Comparison of ENCODE assay signal across 1 cellular context in genomic region chr20:63706852-63707557, GRCh38.
TF ChIP-seq lines count a peak whose summit lies in the region.

No MANE protein-coding gene starts in this region.

TF ChIP-seq in K562, 482 proteins besides CTCF, POLR2A, EP300 and RAD21 (continues in another document):
- TF ChIP-seq TSHZ1 (CRISPR knock-in tag; IDR thresholded peaks at IDR 0.05) (no peak), HNRNPL (IDR thresholded peaks at IDR 0.05; ENCODE audit: low read depth, low read length) (no peak), TEAD1 (CRISPR knock-in tag; IDR thresholded peaks at IDR 0.05) (no peak; a peak in 1 of 4 replicates), ARID2 (IDR thresholded peaks at IDR 0.05) (peak; percentile 26; the same call in 1 of the 2 replicates), ZNF79 (CRISPR knock-in tag; IDR thresholded peaks at IDR 0.05; ENCODE audit: low read depth) (no peak), TFAM (CRISPR knock-in tag; conservative IDR thresholded peaks at IDR 0.05) (no peak), ZNF224 (CRISPR knock-in tag; IDR thresholded peaks at IDR 0.05) (no peak), SMARCE1 (IDR thresholded peaks at IDR 0.05) (no peak), SMARCB1 (IDR thresholded peaks at IDR 0.05; ENCODE audit: insufficient read length, low read depth) (no peak), NKRF (IDR thresholded peaks at IDR 0.05; ENCODE audit: borderline replicate concordance) (0 out of 2 replicates have a peak, but pooled peaks have one; percentile 49), L3MBTL2 (IDR thresholded peaks at IDR 0.05) (no peak), SMARCA4 (IDR thresholded peaks at IDR 0.05) (no peak), COPS2 (conservative IDR thresholded peaks at IDR 0.05) (no peak), STAT6 (CRISPR knock-in tag; IDR thresholded peaks at IDR 0.05) (no peak), ZNF561 (CRISPR knock-in tag; conservative IDR thresholded peaks at IDR 0.05) (no peak), KLF1 (tag; IDR thresholded peaks at IDR 0.05) (peak; percentile 63; the same call in 1 of the 2 replicates), FOXA1 (IDR thresholded peaks at IDR 0.05; ENCODE audit: borderline replicate concordance) (no peak), ZNF668 (CRISPR knock-in tag; IDR thresholded peaks at IDR 0.05) (no peak), ZNF507 (tag; conservative IDR thresholded peaks at IDR 0.05) (no peak), ZNF699 (CRISPR knock-in tag; IDR thresholded peaks at IDR 0.05; ENCODE audit: insufficient replicate concordance) (no peak), SMC3 (conservative IDR thresholded peaks at IDR 0.05; ENCODE audit: insufficient read depth, low read depth, low read length) (peak; percentile 71), NFE2 (IDR thresholded peaks at IDR 0.05; ENCODE audit: low read depth) (no peak), TEAD4 (IDR thresholded peaks at IDR 0.05; ENCODE audit: low read length) (no peak), TEAD4 (CRISPR knock-in tag; IDR thresholded peaks at IDR 0.05; ENCODE audit: borderline replicate concordance) (no peak), ZBTB12 (CRISPR knock-in tag; IDR thresholded peaks at IDR 0.05) (no peak), ZNF316 (IDR thresholded peaks at IDR 0.05) (no peak), ZNF280A (IDR thresholded peaks at IDR 0.05; ENCODE audit: low read depth, partially characterized antibody) (no peak), ZNF586 (CRISPR knock-in tag; conservative IDR thresholded peaks at IDR 0.05) (no peak), TEAD2 (tag; IDR thresholded peaks at IDR 0.05) (no peak), ZNF263 (CRISPR knock-in tag; IDR thresholded peaks at IDR 0.05; ENCODE audit: borderline replicate concordance) (peak; percentile 66; the same call in 1 of the 2 replicates), ZNF511 (CRISPR knock-in tag; IDR thresholded peaks at IDR 0.05) (no peak; the same call in 1 of the 2 replicates), MYC (IDR thresholded peaks at IDR 0.05; ENCODE audit: low read depth, low read length) (peak; percentile 63), MYC (CRISPR knock-in tag; IDR thresholded peaks at IDR 0.05; ENCODE audit: borderline replicate concordance, low read depth) (no peak), ATF1 (CRISPR knock-in tag; IDR thresholded peaks at IDR 0.05) (no peak), ATF1 (tag; IDR thresholded peaks at IDR 0.05) (no peak), EWSR1 (IDR thresholded peaks at IDR 0.05; ENCODE audit: borderline replicate concordance, low read depth, partially characterized antibody) (no peak), GATAD2A (IDR thresholded peaks at IDR 0.05) (0 out of 2 replicates have a peak, but pooled peaks have one; percentile 41), SMARCC2 (IDR thresholded peaks at IDR 0.05; ENCODE audit: low read depth) (no peak), HNRNPLL (IDR thresholded peaks at IDR 0.05; ENCODE audit: low read depth, low read length, poor library complexity, severe bottlenecking) (no peak), HMBOX1 (IDR thresholded peaks at IDR 0.05) (no peak), ATF6 (CRISPR knock-in tag; IDR thresholded peaks at IDR 0.05) (no peak), ILK (tag; IDR thresholded peaks at IDR 0.05; ENCODE audit: borderline replicate concordance, low read depth) (no peak), ETV5 (CRISPR knock-in tag; IDR thresholded peaks at IDR 0.05; ENCODE audit: low read depth) (peak; percentile 33), POU5F1 (IDR thresholded peaks at IDR 0.05; ENCODE audit: borderline replicate concordance, low read depth, low read length, partially characterized antibody) (no peak), CTCFL (IDR thresholded peaks at IDR 0.05; ENCODE audit: borderline replicate concordance, insufficient read depth, low read depth, low read length, poor library complexity, severe bottlenecking) (peak; percentile 60), ZC3H8 (IDR thresholded peaks at IDR 0.05) (no peak), ARID1B (IDR thresholded peaks at IDR 0.05) (peak; percentile 40; the same call in 1 of the 2 replicates), MEF2D (tag; conservative IDR thresholded peaks at IDR 0.05; ENCODE audit: low read depth) (no peak), CREB3L1 (IDR thresholded peaks at IDR 0.05; ENCODE audit: borderline replicate concordance, low read depth) (no peak), MAZ (CRISPR knock-in tag; conservative IDR thresholded peaks at IDR 0.05 in 1 of 2, IDR thresholded peaks at IDR 0.05 in 1 of 2) (peak in 1 of 2 experiments; percentile 50; a peak in 1 of 4 replicates), NR2F6 (CRISPR knock-in tag; IDR thresholded peaks at IDR 0.05) (no peak)
